19 cellular contexts compared by ENCODE assay signal in the genomic region with DNA sequence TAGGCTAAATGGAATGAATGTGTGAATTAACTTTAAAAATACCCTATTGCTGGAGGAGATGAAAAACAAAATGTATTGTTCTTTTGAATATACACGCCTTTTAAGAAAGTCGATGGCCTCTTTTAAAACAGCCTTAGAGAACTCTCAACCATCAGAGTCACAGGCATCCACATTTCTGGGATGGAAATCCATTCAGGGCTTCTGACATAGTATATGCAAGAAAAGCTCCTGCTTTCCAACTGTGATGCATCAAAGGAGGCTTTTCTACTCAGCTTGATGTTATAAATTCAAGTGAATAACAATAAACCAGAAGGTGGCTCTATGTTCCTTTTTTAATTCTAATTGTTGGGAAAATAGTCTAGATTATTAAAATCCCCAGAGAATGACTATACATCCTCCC.
DNase-seq lines count a peak whose midpoint lies in the region; ATAC-seq, FAIRE-seq and TF ChIP-seq lines count a peak whose summit lies in the region.
"Had no signal": no experiment of that assay in that cellular context is flagged by ENCODE, and none has a peak within 500 bp of the region (broad histone marks: within the 10 kb centered on the region; RNA-seq: fewer than 3 reads in every experiment).

No MANE protein-coding gene starts in this region.

- no peak overlapping the region for H3K14ac ChIP-seq in H1 (ENCODE audit: insufficient read length)

- no peak overlapping the region for H2AFZ ChIP-seq in H1 (ENCODE audit: low read length)
- H2AFZ ChIP-seq: GM23248 had no signal

- ATAC-seq in HG03139 (IDR thresholded peaks at IDR 0.05; ENCODE audit: unreplicated experiment) (no peak), GM19328 (IDR thresholded peaks at IDR 0.05; ENCODE audit: unreplicated experiment) (no peak), HG03457 (IDR thresholded peaks at IDR 0.05; ENCODE audit: unreplicated experiment) (no peak)
- ATAC-seq: CD8-positive, alpha-beta T cell had no signal

- H3K23me2 ChIP-seq in H1 (ENCODE audit: low read depth, low read length), result no peaks in the 10 kb centered on the region

- H4K91ac ChIP-seq in H1 (replicated peaks; ENCODE audit: insufficient read length, low read length), result no peak overlapping the region

- no peak overlapping the region for H4K8ac ChIP-seq in H1 (ENCODE audit: extremely low read depth, insufficient read depth, low read length)

- CTCF ChIA-PET in H1 (lab: Charles Lee; ENCODE audit: partially characterized antibody), result no interaction called here

- TF ChIP-seq POLR2A in H1 (IDR thresholded peaks at IDR 0.05; ENCODE audit: control extremely low read depth in 1 of 2, low read depth in 2 of 2, low read length in 2 of 2), result no peak

- no peaks in the 10 kb centered on the region for H3K79me1 ChIP-seq in H1 (ENCODE audit: low read depth, low read length)

- H4K5ac ChIP-seq in H1 (ENCODE audit: insufficient read length, low read depth, low read length), result no peak overlapping the region

- H3K23ac ChIP-seq in H1 (ENCODE audit: insufficient read length), result no peak overlapping the region

- H2BK12ac ChIP-seq in H1 (ENCODE audit: low read depth, low read length), result no peak overlapping the region

- H4K20me1 ChIP-seq in H1 (replicated peaks in 1 of 2; ENCODE audit: control insufficient read depth in 1 of 2, insufficient read depth in 2 of 2, low read length in 2 of 2), result no peaks in the 10 kb centered on the region

- H2BK5ac ChIP-seq in H1 (ENCODE audit: low read depth, low read length), result no peak overlapping the region

- DNase-seq in NT2/D1 (ENCODE audit: low read depth, low spot score), result peak; percentile 36
- peak in 1 of 2 experiments; percentile 2 for DNase-seq in H1 (ENCODE audit: low read depth in 1 of 2, low spot score in 2 of 2)
- DNase-seq in mesenteric fat pad (ENCODE audit: low spot score), result no peak
- DNase-seq: Caco-2; CD4-positive, CD25-positive, alpha-beta regulatory T cell; CD8-positive, alpha-beta T cell; DMS153; DND-41; GM23248; HCEC 1CT had no signal

- H3K56ac ChIP-seq in H1 (replicated peaks; ENCODE audit: insufficient read length, low read depth, low read length), result no peak overlapping the region

- H3K79me2 ChIP-seq in H1 (ENCODE audit: control insufficient read depth in 1 of 2, insufficient read depth in 2 of 2, low read length in 2 of 2), result no peaks in the 10 kb centered on the region

- H3K27me3 ChIP-seq in HUES48 (ENCODE audit: control insufficient read depth, insufficient read depth, low read length), result no peaks in the 10 kb centered on the region
- no peaks in the 10 kb centered on the region for H3K27me3 ChIP-seq in NT2/D1 (ENCODE audit: insufficient read depth, insufficient read length)
- no peaks in the 10 kb centered on the region for H3K27me3 ChIP-seq in H1 (replicated peaks in 1 of 4; ENCODE audit: control insufficient read depth in 3 of 4, extremely low read depth in 1 of 4, insufficient read depth in 3 of 4, low read length in 3 of 4)
- no peaks in the 10 kb centered on the region for H3K27me3 ChIP-seq in iPS-20b (ENCODE audit: insufficient read depth, low read length)

- H2BK120ac ChIP-seq in H1 (replicated peaks; ENCODE audit: low read depth, low read length), result no peak overlapping the region

- no peak overlapping the region for H3K4ac ChIP-seq in H1 (replicated peaks; ENCODE audit: insufficient read length, low read depth, low read length)

- peak overlapping the region in 1 of 2 experiments; percentile 29; a peak in 2 of 4 replicates for H3K4me2 ChIP-seq in H1 (ENCODE audit: insufficient read depth in 1 of 2, low read depth in 2 of 2, low read length in 2 of 2)

- H3K9ac ChIP-seq in HUES48 (ENCODE audit: low read depth, low read length), result no peak overlapping the region
- no peak overlapping the region for H3K9ac ChIP-seq in NT2/D1 (ENCODE audit: insufficient read length, low read depth)
- no peak overlapping the region for H3K9ac ChIP-seq in H1 (replicated peaks in 1 of 4; ENCODE audit: extremely low read depth in 1 of 4, low read depth in 3 of 4, low read length in 3 of 4)
- H3K9ac ChIP-seq in iPS-20b (ENCODE audit: low read depth, low read length), result no peak overlapping the region
- H3K9ac ChIP-seq: GM23248 had no signal

- TF ChIP-seq EP300 in H1 (IDR thresholded peaks at IDR 0.05; ENCODE audit: borderline replicate concordance in 1 of 2, low read depth in 2 of 2, low read length in 2 of 2), result no peak

- no peak overlapping the region for H2BK20ac ChIP-seq in H1 (ENCODE audit: low read length)

- H3K9me3 ChIP-seq in HUES48 (ENCODE audit: control insufficient read depth, insufficient read depth, low read length) (peaks cover 5% of the 10 kb centered on the region; the same call in 1 of the 2 replicates), NT2/D1 (ENCODE audit: insufficient read depth, low read length) (peaks cover 7% of the 10 kb centered on the region; the same call in 1 of the 2 replicates), H1 (ENCODE audit: insufficient read depth in 2 of 2, low read depth in 1 of 2, low read length in 1 of 2) (no peaks in the 10 kb centered on the region), iPS-20b (ENCODE audit: insufficient read depth, low read depth, low read length) (no peaks in the 10 kb centered on the region; the same call in 1 of the 2 replicates)
- H3K9me3 ChIP-seq: Caco-2 had no signal

- H3K36me3 ChIP-seq in HUES48 (ENCODE audit: control insufficient read depth, insufficient read depth, low read length) (no peaks in the 10 kb centered on the region), NT2/D1 (ENCODE audit: insufficient read depth, insufficient read length, low read length) (no peaks in the 10 kb centered on the region), H1 (ENCODE audit: control insufficient read depth in 2 of 4, insufficient read depth in 4 of 4, low read length in 3 of 4) (no peaks in the 10 kb centered on the region), iPS-20b (ENCODE audit: insufficient read depth, low read depth, low read length) (no peaks in the 10 kb centered on the region)

- H3K4me1 ChIP-seq in HUES48 (ENCODE audit: control insufficient read depth, insufficient read depth, low read length) (peaks cover 22% of the 10 kb centered on the region), NT2/D1 (ENCODE audit: insufficient read depth, insufficient read length) (no peaks in the 10 kb centered on the region), H1 (replicated peaks in 1 of 4; ENCODE audit: control insufficient read depth in 3 of 4, insufficient read depth in 4 of 4, low read length in 3 of 4) (peaks cover 0 to 6% (median under 1%) of the 10 kb centered on the region in 4 experiments; a peak in 3 of 7 replicates), iPS-20b (ENCODE audit: insufficient read depth, low read length) (peaks cover 22% of the 10 kb centered on the region; the same call in 1 of the 2 replicates)
- H3K4me1 ChIP-seq: Caco-2 had no signal

- H2BK15ac ChIP-seq in H1 (ENCODE audit: low read length), result no peak overlapping the region

- WGBS in H1 (ENCODE audit: extremely low coverage in 1 of 2, insufficient coverage in 1 of 2, insufficient read length in 1 of 2, insufficient replicate concordance in 2 of 2, low coverage in 1 of 2, low lambda C conversion rate in 2 of 2, missing lambda C conversion rate in 1 of 2), 2 experiments, result 43% methylated on average over 2 of the region's 2 CpGs; no CpG with 5 or more reads in 1 of the 2 experiments

- H3K18ac ChIP-seq in H1 (ENCODE audit: extremely low read depth, low read length), result no peak overlapping the region

- TF ChIP-seq RAD21 in H1 (IDR thresholded peaks at IDR 0.05 in 1 of 2, conservative IDR thresholded peaks at IDR 0.05 in 1 of 2; ENCODE audit: low read depth in 2 of 2, low read length in 2 of 2), result no peak

- peak overlapping the region; percentile 75 for H3K27ac ChIP-seq in HUES48 (ENCODE audit: low read depth, low read length)
- H3K27ac ChIP-seq in H1 (ENCODE audit: low read depth, low read length), result no peak overlapping the region
- H3K27ac ChIP-seq in iPS-20b (ENCODE audit: low read length), result no peak overlapping the region
- H3K27ac ChIP-seq: C4-2B, GM23248 had no signal

- H3K4me3 ChIP-seq in HUES48 (ENCODE audit: low read depth, low read length), result no peak overlapping the region
- H3K4me3 ChIP-seq in NT2/D1 (ENCODE audit: insufficient read length, low read depth), result no peak overlapping the region
- H3K4me3 ChIP-seq in H1 (ENCODE audit: extremely low read depth in 1 of 4, insufficient read depth in 2 of 4, low read depth in 3 of 4, low read length in 4 of 4), result peak overlapping the region in 1 of 4 experiments; percentile 15; a peak in 1 of 8 replicates
- peak overlapping the region; percentile 8; the same call in 1 of the 2 replicates for H3K4me3 ChIP-seq in iPS-20b (ENCODE audit: low read length)
- H3K4me3 ChIP-seq: GM23248 had no signal

- FAIRE-seq in H1 (lab: Jason Lieb, UNC), result peak; percentile 19
- FAIRE-seq: G401.6, GM12892, H54 had no signal

- TF ChIP-seq CTCF in H1 (IDR thresholded peaks at IDR 0.05; ENCODE audit: control extremely low read depth in 1 of 3, insufficient read depth in 1 of 3, low read depth in 1 of 3, low read length in 3 of 3), result no peak

- POLR2A ChIA-PET in H1 (lab: Charles Lee; ENCODE audit: partially characterized antibody), result interaction anchor here (0.6 kb wide), 1 partner anchor 32 kb away, joined by 3 read pairs; no protein-coding TSS in a partner anchor

- no peak overlapping the region for H2AK5ac ChIP-seq in H1 (ENCODE audit: low read depth, low read length)

TF ChIP-seq in H1, 55 proteins besides CTCF, POLR2A, EP300 and RAD21 (continues in another document):
- TF ChIP-seq, protein P1, sequence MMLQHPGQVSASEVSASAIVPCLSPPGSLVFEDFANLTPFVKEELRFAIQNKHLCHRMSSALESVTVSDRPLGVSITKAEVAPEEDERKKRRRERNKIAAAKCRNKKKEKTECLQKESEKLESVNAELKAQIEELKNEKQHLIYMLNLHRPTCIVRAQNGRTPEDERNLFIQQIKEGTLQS (IDR thresholded peaks at IDR 0.05; ENCODE audit: insufficient read depth, low read depth, low read length), result no peak
- TF ChIP-seq TBP (IDR thresholded peaks at IDR 0.05; ENCODE audit: low read depth, low read length), result no peak
- TF ChIP-seq, protein P2, sequence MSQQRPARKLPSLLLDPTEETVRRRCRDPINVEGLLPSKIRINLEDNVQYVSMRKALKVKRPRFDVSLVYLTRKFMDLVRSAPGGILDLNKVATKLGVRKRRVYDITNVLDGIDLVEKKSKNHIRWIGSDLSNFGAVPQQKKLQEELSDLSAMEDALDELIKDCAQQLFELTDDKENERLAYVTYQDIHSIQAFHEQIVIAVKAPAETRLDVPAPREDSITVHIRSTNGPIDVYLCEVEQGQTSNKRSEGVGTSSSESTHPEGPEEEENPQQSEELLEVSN (IDR thresholded peaks at IDR 0.05), result no peak
- TF ChIP-seq NANOG (IDR thresholded peaks at IDR 0.05; ENCODE audit: insufficient read depth, low read depth, low read length, poor library complexity, severe bottlenecking), result no peak
- TF ChIP-seq, protein P3, sequence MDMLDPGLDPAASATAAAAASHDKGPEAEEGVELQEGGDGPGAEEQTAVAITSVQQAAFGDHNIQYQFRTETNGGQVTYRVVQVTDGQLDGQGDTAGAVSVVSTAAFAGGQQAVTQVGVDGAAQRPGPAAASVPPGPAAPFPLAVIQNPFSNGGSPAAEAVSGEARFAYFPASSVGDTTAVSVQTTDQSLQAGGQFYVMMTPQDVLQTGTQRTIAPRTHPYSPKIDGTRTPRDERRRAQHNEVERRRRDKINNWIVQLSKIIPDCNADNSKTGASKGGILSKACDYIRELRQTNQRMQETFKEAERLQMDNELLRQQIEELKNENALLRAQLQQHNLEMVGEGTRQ (IDR thresholded peaks at IDR 0.05; ENCODE audit: low read length), result no peak
